In the genomic region with DNA sequence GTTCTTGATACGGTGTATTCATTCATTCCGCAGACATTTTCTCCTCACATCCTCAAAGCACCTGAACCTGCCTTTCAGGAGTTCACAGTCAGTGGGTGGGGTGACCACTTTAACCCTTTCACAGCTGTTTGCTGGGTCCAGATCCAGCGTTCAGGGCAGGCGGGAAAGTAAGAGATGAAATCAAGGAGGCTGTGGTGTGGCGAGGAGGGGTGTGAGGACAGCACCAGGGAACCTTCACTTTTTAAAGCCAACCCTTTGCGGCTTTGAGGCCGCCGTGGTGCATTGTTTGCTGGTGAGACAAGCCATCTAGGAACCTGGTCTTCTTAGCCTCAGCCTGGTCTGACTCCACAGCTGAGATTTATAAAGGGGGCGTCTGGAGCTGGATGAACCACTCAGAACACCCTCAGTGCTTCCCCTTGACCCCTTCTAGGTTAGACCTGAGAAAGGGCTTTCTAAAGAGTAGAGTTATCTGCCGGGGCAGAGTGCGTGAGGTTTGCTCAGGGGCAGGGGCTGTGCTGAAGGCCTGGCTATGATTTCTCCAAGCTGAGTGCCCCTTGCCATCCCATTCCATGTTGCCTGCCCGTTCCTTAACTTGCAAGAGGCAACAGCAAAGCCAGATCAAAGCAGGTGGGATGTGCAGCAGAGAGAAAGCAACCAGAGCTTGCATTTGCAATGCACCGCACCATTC, we compare ENCODE assay signal across 11 cellular contexts. TPM values are rescaled to one million over a fixed set of nuclear protein-coding genes. Genes with fewer than 3 reads are reported as not detected.
A peak's percentile ranks its signal among the peaks of the same experiment; 100 is the strongest.
DNase-seq lines count a peak whose midpoint lies in the region; ATAC-seq and TF ChIP-seq lines count a peak whose summit lies in the region.
"Had no signal": no experiment of that assay in that cellular context is flagged by ENCODE, and none has a peak within 500 bp of the region (broad histone marks: within the 10 kb centered on the region; RNA-seq: fewer than 3 reads in every experiment).

No MANE protein-coding gene starts in this region.

- peak; percentile 2 for DNase-seq in GM10248 (ENCODE audit: extremely low spot score)
- peak; percentile 56 for DNase-seq in activated naive CD8-positive, alpha-beta T cell treated with anti-CD3 and anti-CD28 coated beads for 36 hours
- DNase-seq in RKO (ENCODE audit: low spot score) = no peak
- DNase-seq: DMS 273 treated with DMSO at 0.1 percent for 48 hours, NCI-H1105 treated with DMSO at 0.1 percent for 48 hours had no signal

- CTCF ChIA-PET in GM10248 (lab: Yijun Ruan, JAX) = interaction anchor here (0.9 to 24.3 kb wide), 11 partner anchors 13 to 242 kb away, joined by 3 to 356 read pairs (median 11); no protein-coding TSS in a partner anchor

- POLR2A ChIA-PET in GM10248 (lab: Yijun Ruan, JAX) = interaction anchor here (0.6 to 6.2 kb wide), 6 partner anchors 10 to 71 kb away, joined by 3 to 64 read pairs (median 5); no protein-coding TSS in a partner anchor

- TF ChIP-seq CTCF in GM10248 (IDR thresholded peaks at IDR 0.05; ENCODE audit: control extremely low read depth, extremely low read depth, low read depth, missing control alignments) = no peak

- peak overlapping the region; percentile 92 for H3K4me3 Mint-ChIP-seq in T-helper 1 cell treated with Interleukin-12 subunit alpha and Interleukin-12 subunit beta and Interleukin-4 antibody, amounts not matched to agents 30 μg/mL and 1 μg/mL, for 36 hours
- H3K4me3 Mint-ChIP-seq in activated naive CD8-positive, alpha-beta T cell treated with anti-CD3 and anti-CD28 coated beads for 36 hours = peak overlapping the region; percentile 99

- H3K9me3 Mint-ChIP-seq in T-helper 1 cell treated with Interleukin-12 subunit alpha and Interleukin-12 subunit beta and Interleukin-4 antibody, amounts not matched to agents 30 μg/mL and 1 μg/mL, for 36 hours = peaks cover 5% of the 10 kb centered on the region
- H3K9me3 Mint-ChIP-seq in activated naive CD8-positive, alpha-beta T cell treated with anti-CD3 and anti-CD28 coated beads for 36 hours = peaks cover 6% of the 10 kb centered on the region

- ATAC-seq in HG02759 (IDR thresholded peaks at IDR 0.05; ENCODE audit: unreplicated experiment) = no peak
- no peak for ATAC-seq in GM18502 (IDR thresholded peaks at IDR 0.05; ENCODE audit: poor library complexity, unreplicated experiment)
- ATAC-seq in GM18858 (IDR thresholded peaks at IDR 0.05; ENCODE audit: unreplicated experiment) = no peak

- peak overlapping the region in 6 of 7 experiments; percentile 5 to 34 (median 16) for H3K4me3 ChIP-seq in skin epidermis
- H3K4me3 ChIP-seq: suprapubic skin had no signal

- H3K36me3 Mint-ChIP-seq in T-helper 1 cell treated with Interleukin-12 subunit alpha and Interleukin-12 subunit beta and Interleukin-4 antibody, amounts not matched to agents 30 μg/mL and 1 μg/mL, for 36 hours (ENCODE audit: low read depth) = peaks cover 52% of the 10 kb centered on the region
- H3K36me3 Mint-ChIP-seq in activated naive CD8-positive, alpha-beta T cell treated with anti-CD3 and anti-CD28 coated beads for 36 hours = peaks cover 68% of the 10 kb centered on the region

- H3K4me1 Mint-ChIP-seq in T-helper 1 cell treated with Interleukin-12 subunit alpha and Interleukin-12 subunit beta and Interleukin-4 antibody, amounts not matched to agents 30 μg/mL and 1 μg/mL, for 36 hours (ENCODE audit: low read depth) = peaks cover 61% of the 10 kb centered on the region
- H3K4me1 Mint-ChIP-seq in activated naive CD8-positive, alpha-beta T cell treated with anti-CD3 and anti-CD28 coated beads for 36 hours = peaks cover 43% of the 10 kb centered on the region

- peak overlapping the region in 8 of 21 experiments; percentile 6 to 89 (median 76) for H3K27ac ChIP-seq in skin epidermis
- H3K27ac ChIP-seq: suprapubic skin had no signal

- peak overlapping the region; percentile 93 for H3K27ac Mint-ChIP-seq in T-helper 1 cell treated with Interleukin-12 subunit alpha and Interleukin-12 subunit beta and Interleukin-4 antibody, amounts not matched to agents 30 μg/mL and 1 μg/mL, for 36 hours
- H3K27ac Mint-ChIP-seq in activated naive CD8-positive, alpha-beta T cell treated with anti-CD3 and anti-CD28 coated beads for 36 hours = peak overlapping the region; percentile 100

- no peaks in the 10 kb centered on the region for H3K27me3 Mint-ChIP-seq in T-helper 1 cell treated with Interleukin-12 subunit alpha and Interleukin-12 subunit beta and Interleukin-4 antibody, amounts not matched to agents 30 μg/mL and 1 μg/mL, for 36 hours (ENCODE audit: low read depth)
- no peaks in the 10 kb centered on the region for H3K27me3 Mint-ChIP-seq in activated naive CD8-positive, alpha-beta T cell treated with anti-CD3 and anti-CD28 coated beads for 36 hours

RNA-seq across cellular contexts. Expression of gene CCR7, which starts 0.9 kb away (rescaled TPM):
- total RNA-seq in activated naive CD8-positive, alpha-beta T cell treated with anti-CD3 and anti-CD28 coated beads for 36 hours = 100 to 1,000 TPM; 260 to 274 TPM
